ENCODE assay signal across 8 cellular contexts in the genomic region with DNA sequence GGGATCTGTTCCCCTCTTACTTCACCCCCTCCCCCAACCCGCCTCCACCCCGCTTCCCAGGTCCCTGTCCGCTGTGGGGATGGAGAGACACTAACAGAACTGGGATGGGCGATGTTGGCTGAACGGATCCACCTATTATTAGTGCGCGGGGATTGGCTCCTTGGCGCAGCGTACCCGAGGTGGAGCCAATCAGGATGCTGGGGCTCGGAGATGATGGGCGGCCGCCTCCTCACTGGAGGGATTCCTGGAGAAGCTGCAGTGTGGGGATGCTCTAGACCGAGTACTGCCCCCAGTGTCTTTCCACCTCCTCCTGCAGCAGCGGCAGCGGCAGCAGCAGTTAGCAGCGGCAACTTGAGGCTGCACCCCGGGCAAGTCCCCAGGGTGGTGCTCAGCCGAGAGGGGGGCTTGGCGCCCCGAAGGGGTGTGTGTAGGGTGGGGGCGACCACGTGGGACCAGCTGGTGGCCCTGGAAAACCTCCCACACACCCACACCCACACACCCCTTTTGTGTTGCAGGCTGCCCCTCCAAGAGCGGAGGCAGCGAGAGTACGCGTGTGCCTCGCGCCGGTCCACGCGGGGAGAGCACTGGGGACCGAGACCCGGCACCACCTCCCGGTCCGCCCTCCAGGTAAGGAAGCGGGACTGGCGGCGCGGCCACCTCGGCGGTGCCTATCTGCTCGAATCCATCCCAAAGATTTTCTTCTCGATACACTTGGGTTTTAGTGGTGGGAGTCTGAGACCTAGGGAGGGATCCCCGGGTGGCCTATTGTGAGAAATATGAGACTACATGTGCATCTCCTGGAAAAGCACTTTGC. TPM values are rescaled to one million over a fixed set of nuclear protein-coding genes. Genes with fewer than 3 reads are reported as not detected.
DNase-seq lines count a peak whose midpoint lies in the region; ATAC-seq, FAIRE-seq and TF ChIP-seq lines count a peak whose summit lies in the region.

TSS of gene SYT1 (plus strand) at position 292 of the 814 bp plus-strand sequence.

- no peaks in the 10 kb centered on the region for H3K36me3 Mint-ChIP-seq in activated CD8-positive, alpha-beta T cell treated with anti-CD3 and anti-CD28 coated beads, Interleukin-2, amount 10 ng/mL, durations not matched to agents 7 days and 5 days (ENCODE audit: low read depth)

- no peak for FAIRE-seq in GM12892 (lab: Jason Lieb, UNC)

- H3K9me3 ChIP-seq in suprapubic skin = peaks cover 3% of the 10 kb centered on the region

- WGBS in suprapubic skin = 2% methylated on average over 15 of the region's 45 CpGs

- H3K4me1 ChIP-seq in suprapubic skin = peaks cover 21% of the 10 kb centered on the region

- no peak within 1 kb of the TSS for H3K4me3 Mint-ChIP-seq in activated CD8-positive, alpha-beta T cell treated with anti-CD3 and anti-CD28 coated beads, Interleukin-2, amount 10 ng/mL, durations not matched to agents 7 days and 5 days

- H3K36me3 ChIP-seq in suprapubic skin = no peaks in the 10 kb centered on the region

- peak within 1 kb of the TSS; percentile 48 for H3K4me3 ChIP-seq in suprapubic skin

- TF ChIP-seq EP300 in suprapubic skin (IDR thresholded peaks at IDR 0.05) = no peak

- peak; percentile 6 for DNase-seq in GM12892 (ENCODE audit: insufficient read length)
- DNase-seq in NCI-H524 (lab: John Stamatoyannopoulos, UW) = peak; percentile 95 to 97
- DNase-seq in dedifferentiated amniotic fluid mesenchymal stem cell (ENCODE audit: extremely low spot score) = peak; percentile 46
- peak; percentile 43 for DNase-seq in left lobe of liver (ENCODE audit: low spot score)
- DNase-seq in suprapubic skin (ENCODE audit: low spot score in 2 of 2) = peak in 1 of 2 donors; percentile 61
- DNase-seq in activated CD8-positive, alpha-beta T cell treated with anti-CD3 and anti-CD28 coated beads, Interleukin-2, amount 10 ng/mL, durations not matched to agents 7 days and 5 days = no peak

- peaks cover 30% of the 10 kb centered on the region for H3K27me3 ChIP-seq in suprapubic skin

- CTCF ChIA-PET in activated CD8-positive, alpha-beta T cell treated with anti-CD3 and anti-CD28 coated beads, Interleukin-2, amount 10 ng/mL, durations not matched to agents 7 days and 5 days (lab: Charles Lee) = no interaction called here

- no peaks in the 10 kb centered on the region for H3K9me3 Mint-ChIP-seq in activated CD8-positive, alpha-beta T cell treated with anti-CD3 and anti-CD28 coated beads, Interleukin-2, amount 10 ng/mL, durations not matched to agents 7 days and 5 days (ENCODE audit: insufficient read depth)

- no peak within 1 kb of the TSS for H3K27ac ChIP-seq in suprapubic skin

- no peak for TF ChIP-seq CTCF in suprapubic skin (IDR thresholded peaks at IDR 0.05)

- peaks cover 8% of the 10 kb centered on the region for H3K27me3 Mint-ChIP-seq in activated CD8-positive, alpha-beta T cell treated with anti-CD3 and anti-CD28 coated beads, Interleukin-2, amount 10 ng/mL, durations not matched to agents 7 days and 5 days (ENCODE audit: low read depth)

- H3K4me1 Mint-ChIP-seq in activated CD8-positive, alpha-beta T cell treated with anti-CD3 and anti-CD28 coated beads, Interleukin-2, amount 10 ng/mL, durations not matched to agents 7 days and 5 days (ENCODE audit: low read depth) = peaks cover 2% of the 10 kb centered on the region

- H3K27ac Mint-ChIP-seq in activated CD8-positive, alpha-beta T cell treated with anti-CD3 and anti-CD28 coated beads, Interleukin-2, amount 10 ng/mL, durations not matched to agents 7 days and 5 days = no peak within 1 kb of the TSS

- ATAC-seq in HG03066 (IDR thresholded peaks at IDR 0.05; ENCODE audit: low read depth, unreplicated experiment) (peak; percentile 27), left lobe of liver (peak; percentile 42), HG02623 (IDR thresholded peaks at IDR 0.05; ENCODE audit: unreplicated experiment) (no peak)
- ATAC-seq in activated CD8-positive, alpha-beta T cell treated with anti-CD3 and anti-CD28 coated beads, Interleukin-2, amount 10 ng/mL, durations not matched to agents 7 days and 5 days = no peak

- POLR2A ChIA-PET in activated CD8-positive, alpha-beta T cell treated with anti-CD3 and anti-CD28 coated beads, Interleukin-2, amount 10 ng/mL, durations not matched to agents 7 days and 5 days (lab: Charles Lee) = no interaction called here

- TF ChIP-seq POLR2A in GM12892 (IDR thresholded peaks at IDR 0.05; ENCODE audit: low read depth, low read length) (no peak), suprapubic skin (IDR thresholded peaks at IDR 0.05) (no peak)

RNA-seq across cellular contexts. Expression of gene SYT1, which starts in this region (rescaled TPM):
- polyA plus RNA-seq in GM12892 (2012; ENCODE audit: missing spikeins) = not detected
- 0.91 TPM for total RNA-seq in left lobe of liver
- under 1 TPM in 2 of 4 donors, not detected in 2; 0.15 to 0.31 TPM for total RNA-seq in suprapubic skin
- not detected for total RNA-seq in activated CD8-positive, alpha-beta T cell treated with anti-CD3 and anti-CD28 coated beads, Interleukin-2, amount 10 ng/mL, durations not matched to agents 7 days and 5 days

Comparison
In these comparisons a context has a peak if more than half of its experiments do, and no peak if none do; other contexts are left out.
1. Peak in DNase-seq and ATAC-seq in left lobe of liver; RNA of the gene not detected or under 1 TPM.